ENCODE assay signal across 16 cellular contexts in genomic region chr6:137792160-137793033, GRCh38.
DNase-seq lines count a peak whose midpoint lies in the region; ATAC-seq and TF ChIP-seq lines count a peak whose summit lies in the region.
"Had no signal": no experiment of that assay in that cellular context is flagged by ENCODE, and none has a peak within 500 bp of the region (broad histone marks: within the 10 kb centered on the region; RNA-seq: fewer than 3 reads in every experiment).

No MANE protein-coding gene starts in this region.

- H3K9ac ChIP-seq in colonic mucosa (ENCODE audit: low read depth in 2 of 2, low read length in 2 of 2) = no peak overlapping the region
- H3K9ac ChIP-seq: BLaER1 treated with 17β-estradiol and CSF1 and Interleukin-3, amounts not matched to agents 10 nM and 100 nM had no signal

- TF ChIP-seq CTCF in GM12864 (IDR thresholded peaks at IDR 0.05; ENCODE audit: low read depth, low read length, missing control alignments) = no peak
- no peak for TF ChIP-seq CTCF in NB4 (IDR thresholded peaks at IDR 0.05; ENCODE audit: low read depth, low read length)
- TF ChIP-seq CTCF in colonic mucosa (IDR thresholded peaks at IDR 0.05) = no peak

- CTCF ChIA-PET in CD4-positive, alpha-beta memory T cell (lab: Charles Lee; ENCODE audit: partially characterized antibody) = interaction anchor here (0.7 to 1.5 kb wide), 3 partner anchors 76 to 152 kb away, joined by 3 to 4 read pairs (median 3); no protein-coding TSS in a partner anchor

- no peaks in the 10 kb centered on the region for H3K27me3 ChIP-seq in CD4-positive, alpha-beta memory T cell (ENCODE audit: insufficient read depth, low read length)
- H3K27me3 ChIP-seq in colonic mucosa = no peaks in the 10 kb centered on the region
- H3K27me3 ChIP-seq: BLaER1 treated with 17β-estradiol and CSF1 and Interleukin-3, amounts not matched to agents 10 nM and 100 nM; brain microvascular endothelial cell had no signal

- no peak for TF ChIP-seq POLR2A in NB4 (IDR thresholded peaks at IDR 0.05; ENCODE audit: extremely low read depth, insufficient read length)

- no peaks in the 10 kb centered on the region for H3K27me3 Mint-ChIP-seq in CD4-positive, alpha-beta memory T cell
- no peaks in the 10 kb centered on the region for H3K27me3 Mint-ChIP-seq in activated naive CD8-positive, alpha-beta T cell treated with anti-CD3 and anti-CD28 coated beads, Interleukin-2, amount 10 ng/mL, durations not matched to agents 7 days and 5 days
- H3K27me3 Mint-ChIP-seq: activated B cell treated with CpG ODN at 0.5 μM for 24 hours had no signal

- peak overlapping the region; percentile 37 for H3K27ac ChIP-seq in CD4-positive, alpha-beta memory T cell (ENCODE audit: low read depth, low read length)
- H3K27ac ChIP-seq in substantia nigra (ENCODE audit: low read depth, low read length, poor library complexity, severe bottlenecking) = no peak overlapping the region
- H3K27ac ChIP-seq in colonic mucosa = no peak overlapping the region
- H3K27ac ChIP-seq: brain microvascular endothelial cell had no signal

- H3K4me1 ChIP-seq in CD4-positive, alpha-beta memory T cell (ENCODE audit: insufficient read depth, low read length) = peaks cover 52% of the 10 kb centered on the region
- peaks cover 5% of the 10 kb centered on the region for H3K4me1 ChIP-seq in colonic mucosa

- peak overlapping the region; percentile 28 to 76 (median 62) for H3K4me3 Mint-ChIP-seq in CD4-positive, alpha-beta memory T cell
- H3K4me3 Mint-ChIP-seq in activated naive CD8-positive, alpha-beta T cell treated with anti-CD3 and anti-CD28 coated beads, Interleukin-2, amount 10 ng/mL, durations not matched to agents 7 days and 5 days = peak overlapping the region; percentile 39
- H3K4me3 Mint-ChIP-seq: activated B cell treated with CpG ODN at 0.5 μM for 24 hours had no signal

- POLR2A ChIA-PET in CD4-positive, alpha-beta memory T cell (lab: Charles Lee; ENCODE audit: partially characterized antibody) = interaction anchor here (1.0 to 3.1 kb wide), 4 partner anchors 75 to 85 kb away, joined by 3 to 11 read pairs (median 4); no protein-coding TSS in a partner anchor
- POLR2A ChIA-PET in activated naive CD8-positive, alpha-beta T cell treated with anti-CD3 and anti-CD28 coated beads, Interleukin-2, amount 10 ng/mL, durations not matched to agents 7 days and 5 days (lab: Charles Lee) = interaction anchor here (0.6 kb wide), 1 partner anchor 561 kb away, joined by 4 read pairs; no protein-coding TSS in a partner anchor

- H3K4me3 ChIP-seq in CD4-positive, alpha-beta memory T cell (ENCODE audit: low read length in 2 of 2) = no peak overlapping the region
- H3K4me3 ChIP-seq in GM12864 (ENCODE audit: low read depth, low read length) (peak overlapping the region; percentile 19; the same call in 1 of the 2 replicates), NB4 (ENCODE audit: low read depth, low read length) (no peak overlapping the region), colonic mucosa (no peak overlapping the region)
- H3K4me3 ChIP-seq: BLaER1 treated with 17β-estradiol and CSF1 and Interleukin-3, amounts not matched to agents 10 nM and 100 nM; skin epidermis had no signal

- H3K9me3 Mint-ChIP-seq in CD4-positive, alpha-beta memory T cell = peaks cover 0 to 4% (median 0%) of the 10 kb centered on the region in 8 donors
- H3K9me3 Mint-ChIP-seq in activated naive CD8-positive, alpha-beta T cell treated with anti-CD3 and anti-CD28 coated beads, Interleukin-2, amount 10 ng/mL, durations not matched to agents 7 days and 5 days = peaks cover 1% of the 10 kb centered on the region
- H3K9me3 Mint-ChIP-seq: activated B cell treated with CpG ODN at 0.5 μM for 24 hours had no signal

- H3K36me3 ChIP-seq in CD4-positive, alpha-beta memory T cell (ENCODE audit: insufficient read depth, low read length) = no peaks in the 10 kb centered on the region
- H3K36me3 ChIP-seq in colonic mucosa = no peaks in the 10 kb centered on the region
- H3K36me3 ChIP-seq: BLaER1 treated with 17β-estradiol and CSF1 and Interleukin-3, amounts not matched to agents 10 nM and 100 nM; brain microvascular endothelial cell had no signal

- intact Hi-C loops in CD4-positive, alpha-beta memory T cell (cut with micrococcal nuclease) = no loop called here
- intact Hi-C loops in colonic mucosa (cut with DNase I) = loop anchor here (5.0 kb wide), 1 partner anchor 85 kb away; no protein-coding TSS in a partner anchor

- H3K4me1 Mint-ChIP-seq in CD4-positive, alpha-beta memory T cell = peaks cover 38 to 73% (median 55%) of the 10 kb centered on the region in 4 donors
- peaks cover 51% of the 10 kb centered on the region for H3K4me1 Mint-ChIP-seq in activated naive CD8-positive, alpha-beta T cell treated with anti-CD3 and anti-CD28 coated beads, Interleukin-2, amount 10 ng/mL, durations not matched to agents 7 days and 5 days

- no peaks in the 10 kb centered on the region for H3K9me3 ChIP-seq in CD4-positive, alpha-beta memory T cell (ENCODE audit: control insufficient read depth in 1 of 2, low read length in 2 of 2)
- H3K9me3 ChIP-seq in colonic mucosa = no peaks in the 10 kb centered on the region

- H3K27ac Mint-ChIP-seq in CD4-positive, alpha-beta memory T cell = peak overlapping the region; percentile 59 to 88 (median 79)
- peak overlapping the region; percentile 35 for H3K27ac Mint-ChIP-seq in activated naive CD8-positive, alpha-beta T cell treated with anti-CD3 and anti-CD28 coated beads, Interleukin-2, amount 10 ng/mL, durations not matched to agents 7 days and 5 days

- H3K36me3 Mint-ChIP-seq in CD4-positive, alpha-beta memory T cell = no peaks in the 10 kb centered on the region
- H3K36me3 Mint-ChIP-seq in activated naive CD8-positive, alpha-beta T cell treated with anti-CD3 and anti-CD28 coated beads, Interleukin-2, amount 10 ng/mL, durations not matched to agents 7 days and 5 days = peaks cover 5% of the 10 kb centered on the region

- ATAC-seq in activated naive CD8-positive, alpha-beta T cell treated with anti-CD3 and anti-CD28 coated beads, Interleukin-2, amount 10 ng/mL, durations not matched to agents 7 days and 5 days (ENCODE audit: low read depth) = no peak

- peak in 1 of 5 donors; percentile 59 for DNase-seq in CD4-positive, alpha-beta memory T cell
- DNase-seq in GM12864 (ENCODE audit: low read depth) = no peak
- DNase-seq in NB4 (ENCODE audit: low read depth) = peak; percentile 49
- DNase-seq in activated naive CD8-positive, alpha-beta T cell treated with anti-CD3 and anti-CD28 coated beads, Interleukin-2, amount 10 ng/mL, durations not matched to agents 7 days and 5 days = no peak
- no peak for DNase-seq in HuH-7 (ENCODE audit: low spot score)
- DNase-seq in substantia nigra (lab: John Stamatoyannopoulos, UW) = no peak
- no peak for DNase-seq in colonic mucosa
- DNase-seq: activated B cell treated with CpG ODN at 0.5 μM for 24 hours, brain microvascular endothelial cell, hypothalamus, NCI-H2081, NCI-H748 treated with DMSO at 0.1 percent for 48 hours, occipital lobe, SW 1271 had no signal
